Comparison of ENCODE assay signal across 9 cellular contexts in the genomic region with DNA sequence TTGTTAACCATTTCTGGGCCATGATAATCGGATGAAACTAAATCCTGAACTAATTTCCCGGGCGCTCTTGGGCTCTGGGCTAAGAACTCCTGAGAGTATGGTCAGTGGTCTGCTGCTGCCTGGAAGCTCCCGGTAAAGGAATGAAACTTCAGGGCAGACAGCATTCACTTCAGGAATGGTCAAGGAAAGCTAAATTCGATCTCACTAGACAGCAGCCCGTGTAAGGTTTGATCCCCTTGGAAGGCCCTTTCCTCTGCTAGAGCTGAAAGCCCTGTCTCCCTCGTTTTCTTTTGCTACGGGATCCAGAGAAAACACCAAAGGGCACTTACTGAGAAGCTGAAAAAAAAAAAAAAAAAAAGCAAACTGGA. TPM values are rescaled to one million over a fixed set of nuclear protein-coding genes. Genes with fewer than 3 reads are reported as not detected.
DNase-seq lines count a peak whose midpoint lies in the region; ATAC-seq and TF ChIP-seq lines count a peak whose summit lies in the region.
"Had no signal": no experiment of that assay in that cellular context is flagged by ENCODE, and none has a peak within 500 bp of the region (broad histone marks: within the 10 kb centered on the region; RNA-seq: fewer than 3 reads in every experiment).

No MANE protein-coding gene starts in this region.

- no peaks in the 10 kb centered on the region for H3K27me3 ChIP-seq in HL-60 (ENCODE audit: insufficient read depth, poor library complexity, severe bottlenecking)

- H3K9me3 Mint-ChIP-seq in activated T-helper 1 cell treated with anti-CD3 and anti-CD28 coated beads, Interleukin-12 subunit alpha, Interleukin-12 subunit beta, Interleukin-2, Interleukin-4 antibody, amounts not matched to agents 30 ng/mL and 10 ng/mL and 1 ng/mL, durations not matched to agents 14 hours and 24 hours and 36 hours: no peaks in the 10 kb centered on the region
- H3K9me3 Mint-ChIP-seq in stimulated activated memory B cell treated with anti-CD40 and anti-IgM and Interleukin-4, amounts not matched to agents 10 μg/mL and 1 μg/mL and 100 μg/mL, for 72 hours: no peaks in the 10 kb centered on the region

- H3K4me1 Mint-ChIP-seq in activated T-helper 1 cell treated with anti-CD3 and anti-CD28 coated beads, Interleukin-12 subunit alpha, Interleukin-12 subunit beta, Interleukin-2, Interleukin-4 antibody, amounts not matched to agents 30 ng/mL and 10 ng/mL and 1 ng/mL, durations not matched to agents 14 hours and 24 hours and 36 hours (ENCODE audit: low read depth): peaks cover 21% of the 10 kb centered on the region
- H3K4me1 Mint-ChIP-seq in stimulated activated memory B cell treated with anti-CD40 and anti-IgM and Interleukin-4, amounts not matched to agents 10 μg/mL and 1 μg/mL and 100 μg/mL, for 72 hours: peaks cover 27% of the 10 kb centered on the region

- intact Hi-C loops in activated T-helper 1 cell treated with anti-CD3 and anti-CD28 coated beads, Interleukin-12 subunit alpha, Interleukin-12 subunit beta, Interleukin-2, Interleukin-4 antibody, amounts not matched to agents 30 ng/mL and 10 ng/mL and 1 ng/mL, durations not matched to agents 14 hours and 24 hours and 36 hours (cut with micrococcal nuclease): loop anchor here (1.0 to 2.0 kb wide), 10 partner anchors 9 to 560 kb away; a partner anchor contains a TSS

- H3K4me3 ChIP-seq in HL-60 (replicated peaks; ENCODE audit: insufficient read depth, low read length) (peak overlapping the region; percentile 95), iPS-18c (ENCODE audit: insufficient read depth, low read depth, low read length) (peak overlapping the region; percentile 66)

- peak overlapping the region; percentile 94 for H3K4me3 Mint-ChIP-seq in activated T-helper 1 cell treated with anti-CD3 and anti-CD28 coated beads, Interleukin-12 subunit alpha, Interleukin-12 subunit beta, Interleukin-2, Interleukin-4 antibody, amounts not matched to agents 30 ng/mL and 10 ng/mL and 1 ng/mL, durations not matched to agents 14 hours and 24 hours and 36 hours
- H3K4me3 Mint-ChIP-seq in stimulated activated memory B cell treated with anti-CD40 and anti-IgM and Interleukin-4, amounts not matched to agents 10 μg/mL and 1 μg/mL and 100 μg/mL, for 72 hours: peak overlapping the region; percentile 85

- no peak for ATAC-seq in stimulated activated memory B cell treated with anti-CD40 and anti-IgM and Interleukin-4, amounts not matched to agents 10 μg/mL and 1 μg/mL and 100 μg/mL, for 72 hours
- ATAC-seq in omental fat pad (ENCODE audit: low FRiP score) (no peak), HG03025 (IDR thresholded peaks at IDR 0.05; ENCODE audit: low FRiP score, unreplicated experiment) (no peak)

- H3K27me3 Mint-ChIP-seq in activated T-helper 1 cell treated with anti-CD3 and anti-CD28 coated beads, Interleukin-12 subunit alpha, Interleukin-12 subunit beta, Interleukin-2, Interleukin-4 antibody, amounts not matched to agents 30 ng/mL and 10 ng/mL and 1 ng/mL, durations not matched to agents 14 hours and 24 hours and 36 hours (ENCODE audit: insufficient read depth): no peaks in the 10 kb centered on the region
- H3K27me3 Mint-ChIP-seq in stimulated activated memory B cell treated with anti-CD40 and anti-IgM and Interleukin-4, amounts not matched to agents 10 μg/mL and 1 μg/mL and 100 μg/mL, for 72 hours: no peaks in the 10 kb centered on the region

- H3K27ac ChIP-seq in HL-60 (replicated peaks): peak overlapping the region; percentile 80

- H3K9me3 ChIP-seq in iPS-18c (ENCODE audit: control insufficient read depth, insufficient read depth, low read length): no peaks in the 10 kb centered on the region

- H3K27ac Mint-ChIP-seq in activated T-helper 1 cell treated with anti-CD3 and anti-CD28 coated beads, Interleukin-12 subunit alpha, Interleukin-12 subunit beta, Interleukin-2, Interleukin-4 antibody, amounts not matched to agents 30 ng/mL and 10 ng/mL and 1 ng/mL, durations not matched to agents 14 hours and 24 hours and 36 hours: peak overlapping the region; percentile 84
- H3K27ac Mint-ChIP-seq in stimulated activated memory B cell treated with anti-CD40 and anti-IgM and Interleukin-4, amounts not matched to agents 10 μg/mL and 1 μg/mL and 100 μg/mL, for 72 hours: peak overlapping the region; percentile 96

- peaks cover 15% of the 10 kb centered on the region for H3K36me3 Mint-ChIP-seq in activated T-helper 1 cell treated with anti-CD3 and anti-CD28 coated beads, Interleukin-12 subunit alpha, Interleukin-12 subunit beta, Interleukin-2, Interleukin-4 antibody, amounts not matched to agents 30 ng/mL and 10 ng/mL and 1 ng/mL, durations not matched to agents 14 hours and 24 hours and 36 hours (ENCODE audit: low read depth)
- peaks cover 8% of the 10 kb centered on the region for H3K36me3 Mint-ChIP-seq in stimulated activated memory B cell treated with anti-CD40 and anti-IgM and Interleukin-4, amounts not matched to agents 10 μg/mL and 1 μg/mL and 100 μg/mL, for 72 hours

- no peak for DNase-seq in HL-60 (ENCODE audit: low read depth in 1 of 2, low spot score in 1 of 2)
- no peak for DNase-seq in activated T-helper 1 cell treated with anti-CD3 and anti-CD28 coated beads, Interleukin-12 subunit alpha, Interleukin-12 subunit beta, Interleukin-2, Interleukin-4 antibody, amounts not matched to agents 30 ng/mL and 10 ng/mL and 1 ng/mL, durations not matched to agents 14 hours and 24 hours and 36 hours (ENCODE audit: low spot score)
- no peak for DNase-seq in omental fat pad (ENCODE audit: low spot score)
- no peak for DNase-seq in central memory CD4-positive, alpha-beta T cell
- no peak for DNase-seq in middle frontal gyrus (ENCODE audit: extremely low spot score, low spot score)

- TF ChIP-seq CTCF in HL-60 (IDR thresholded peaks at IDR 0.05; ENCODE audit: insufficient read depth, low read length): no peak
- TF ChIP-seq CTCF in omental fat pad (IDR thresholded peaks at IDR 0.05): no peak

RNA-seq across cellular contexts. Expression of a gene that starts 0.7 kb away (rescaled TPM):
- 33.3 and 36.1 TPM in 2 replicates for total RNA-seq in activated T-helper 1 cell treated with anti-CD3 and anti-CD28 coated beads, Interleukin-12 subunit alpha, Interleukin-12 subunit beta, Interleukin-2, Interleukin-4 antibody, amounts not matched to agents 30 ng/mL and 10 ng/mL and 1 ng/mL, durations not matched to agents 14 hours and 24 hours and 36 hours
- 10 to 100 TPM; 13.7 to 32.0 (median 22.3) TPM for total RNA-seq in omental fat pad

RNA-seq across cellular contexts. Expression of a gene that starts 26.8 kb away (rescaled TPM):
- total RNA-seq in activated T-helper 1 cell treated with anti-CD3 and anti-CD28 coated beads, Interleukin-12 subunit alpha, Interleukin-12 subunit beta, Interleukin-2, Interleukin-4 antibody, amounts not matched to agents 30 ng/mL and 10 ng/mL and 1 ng/mL, durations not matched to agents 14 hours and 24 hours and 36 hours: 0.61 and 0.75 TPM in 2 replicates
- total RNA-seq in omental fat pad: under 1 TPM; 0.24 to 0.63 (median 0.42) TPM

RNA-seq across cellular contexts. Expression of a gene that starts 37.5 kb away (rescaled TPM):
- 59.7 and 68.4 TPM in 2 replicates for total RNA-seq in activated T-helper 1 cell treated with anti-CD3 and anti-CD28 coated beads, Interleukin-12 subunit alpha, Interleukin-12 subunit beta, Interleukin-2, Interleukin-4 antibody, amounts not matched to agents 30 ng/mL and 10 ng/mL and 1 ng/mL, durations not matched to agents 14 hours and 24 hours and 36 hours
- 10 to 100 TPM; 24.1 to 47.7 (median 31.3) TPM for total RNA-seq in omental fat pad

RNA-seq across cellular contexts. Expression of a gene that starts 46.5 kb away (rescaled TPM):
- total RNA-seq in activated T-helper 1 cell treated with anti-CD3 and anti-CD28 coated beads, Interleukin-12 subunit alpha, Interleukin-12 subunit beta, Interleukin-2, Interleukin-4 antibody, amounts not matched to agents 30 ng/mL and 10 ng/mL and 1 ng/mL, durations not matched to agents 14 hours and 24 hours and 36 hours: not detected in 2 replicates
- total RNA-seq in omental fat pad: not detected
- total RNA-seq: M059J had no signal

RNA-seq across cellular contexts. Expression of a gene that starts 50.8 kb away (rescaled TPM):
- 51.3 and 52.2 TPM in 2 replicates for total RNA-seq in activated T-helper 1 cell treated with anti-CD3 and anti-CD28 coated beads, Interleukin-12 subunit alpha, Interleukin-12 subunit beta, Interleukin-2, Interleukin-4 antibody, amounts not matched to agents 30 ng/mL and 10 ng/mL and 1 ng/mL, durations not matched to agents 14 hours and 24 hours and 36 hours
- 10 to 100 TPM; 13.6 to 23.0 (median 18.2) TPM for total RNA-seq in omental fat pad
